In the genomic region with DNA sequence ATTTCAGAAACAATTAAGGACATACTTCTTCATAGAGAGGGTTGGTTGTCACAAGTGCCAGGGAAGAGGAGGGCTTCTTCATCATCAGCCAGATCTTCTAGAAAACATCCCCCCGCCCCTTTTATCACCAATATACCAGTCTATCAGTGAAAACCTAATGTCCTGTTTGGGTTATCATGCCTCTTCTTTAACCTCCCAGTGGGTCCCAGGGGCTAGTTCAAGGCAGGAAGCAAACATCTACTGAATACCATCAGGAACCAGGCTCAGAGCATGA, we compare ENCODE assay signal across 30 cellular contexts. TPM values are rescaled to one million over a fixed set of nuclear protein-coding genes. Genes with fewer than 3 reads are reported as not detected.
"Had no signal": no experiment of that assay in that cellular context is flagged by ENCODE, and none has a peak within 500 bp of the region (broad histone marks: within the 10 kb centered on the region; RNA-seq: fewer than 3 reads in every experiment).

No MANE protein-coding gene starts in this region.

- H3K4me1 Mint-ChIP-seq: activated T-helper 17 cell treated with anti-CD3 and anti-CD28 coated beads, Interleukin-2, amount 50 U/mL, for 72 hours; endodermal cell had no signal

- H3K27ac ChIP-seq: right lobe of liver, testis, transverse colon, VCaP had no signal

- H3K27ac Mint-ChIP-seq: activated T-cell treated with anti-CD3 and anti-CD28 coated beads, Interleukin-2, amount 50 U/mL, for 24 hours; activated T-helper 17 cell treated with anti-CD3 and anti-CD28 coated beads, Interleukin-2, amount 50 U/mL, for 72 hours; dendritic cell treated with granulocyte-macrophage colony-stimulating factor and Interleukin-4, amounts not matched to agents 40 ng/mL and 50 ng/mL, for 4 days; endodermal cell; immature natural killer cell; mesothelial cell of epicardium; naive B cell had no signal

- H3K9me3 Mint-ChIP-seq: activated T-cell treated with anti-CD3 and anti-CD28 coated beads, Interleukin-2, amount 50 U/mL, for 24 hours; activated T-helper 17 cell treated with anti-CD3 and anti-CD28 coated beads, Interleukin-2, amount 50 U/mL, for 72 hours; dendritic cell treated with granulocyte-macrophage colony-stimulating factor and Interleukin-4, amounts not matched to agents 40 ng/mL and 50 ng/mL, for 4 days; immature natural killer cell; mesothelial cell of epicardium; T-helper 1 cell treated with Interleukin-12 subunit alpha and Interleukin-12 subunit beta and Interleukin-4 antibody, amounts not matched to agents 30 μg/mL and 1 μg/mL, for 36 hours had no signal

- H3K4me1 ChIP-seq: right lobe of liver, testis had no signal

- ATAC-seq: activated T-helper 17 cell treated with anti-CD3 and anti-CD28 coated beads, Interleukin-2, amount 50 U/mL, for 72 hours; esophagus mucosa; right lobe of liver had no signal

- H3K9me3 ChIP-seq: right lobe of liver, testis, transverse colon had no signal

- H3K27me3 ChIP-seq: testis had no signal

- H3K36me3 ChIP-seq: right lobe of liver, transverse colon had no signal

- DNase-seq: activated CD4-positive, alpha-beta T cell treated with anti-CD3 and anti-CD28 coated beads for 4 hours; activated CD4-positive, alpha-beta T cell treated with anti-CD3 and anti-CD28 coated beads, Interleukin-2, amount 50 U/mL, for 48 hours; activated CD8-positive, alpha-beta memory T cell treated with anti-CD3 and anti-CD28 coated beads, Interleukin-2, amount 50 U/mL, for 48 hours; activated gamma-delta T cell treated with Interleukin-2 at 50 U/mL for 16 hours; activated naive CD4-positive, alpha-beta T cell treated with anti-CD3 and anti-CD28 coated beads, Interleukin-2, amount 50 U/mL, for 16 hours; activated T-cell treated with anti-CD3 and anti-CD28 coated beads, Interleukin-2, amount 50 U/mL, for 24 hours; amniotic stem cell; central memory CD4-positive, alpha-beta T cell; endodermal cell; immature natural killer cell; kidney; naive B cell; right lobe of liver; stimulated activated CD4-positive, alpha-beta T cell treated with anti-CD3 and anti-CD28 coated beads, Interleukin-2, amount 100 ng/mL, for 48 hours; stimulated activated naive CD4-positive, alpha-beta T cell treated with Interleukin-2 at 50 U/mL for 16 hours; T-helper 9 cell; testis; transverse colon had no signal

- H3K4me3 Mint-ChIP-seq: activated T-cell treated with anti-CD3 and anti-CD28 coated beads, Interleukin-2, amount 50 U/mL, for 24 hours; activated T-helper 17 cell treated with anti-CD3 and anti-CD28 coated beads, Interleukin-2, amount 50 U/mL, for 72 hours; dendritic cell treated with granulocyte-macrophage colony-stimulating factor and Interleukin-4, amounts not matched to agents 40 ng/mL and 50 ng/mL, for 4 days; endodermal cell; immature natural killer cell; mesothelial cell of epicardium; naive B cell; T-helper 1 cell treated with Interleukin-12 subunit alpha and Interleukin-12 subunit beta and Interleukin-4 antibody, amounts not matched to agents 30 μg/mL and 1 μg/mL, for 36 hours had no signal

- FAIRE-seq: kidney, TTC549, urothelium cell line had no signal

- H3K36me3 Mint-ChIP-seq: immature natural killer cell, mesothelial cell of epicardium had no signal

- H3K4me3 ChIP-seq: right lobe of liver, testis, transverse colon had no signal

RNA-seq across cellular contexts. Expression of a gene that starts 13.3 kb away (rescaled TPM):
- total RNA-seq: endodermal cell, esophagus mucosa, posterior vena cava, right lobe of liver had no signal
- polyA plus RNA-seq: neural cell had no signal

RNA-seq across cellular contexts. Expression of a gene that starts 28.1 kb away (rescaled TPM):
- total RNA-seq: skeletal muscle tissue had no signal
- polyA plus RNA-seq: immature natural killer cell, neural cell had no signal

RNA-seq across cellular contexts. Expression of a gene that starts 30.2 kb away (rescaled TPM):
- total RNA-seq: activated T-helper 17 cell treated with anti-CD3 and anti-CD28 coated beads, Interleukin-2, amount 50 U/mL, for 72 hours; endodermal cell; esophagus mucosa; kidney; posterior vena cava; renal cortical epithelial cell; skeletal muscle tissue; transverse colon had no signal
- polyA plus RNA-seq: neural cell had no signal
